In genomic region chr7:140924821-140925421, GRCh38 we compare ENCODE assay signal across 8 cellular contexts.
DNase-seq lines count a peak whose midpoint lies in the region; ATAC-seq and TF ChIP-seq lines count a peak whose summit lies in the region.

Gene BRAF, minus strand, starts transcription at chr7:140924929. Its CDS starts 226 bp downstream, at chr7:140924703.

- H3K4me1 Mint-ChIP-seq in activated naive CD4-positive, alpha-beta T cell treated with anti-CD3 and anti-CD28 coated beads, Interleukin-2, amount 50 U/mL, for 24 hours, result peaks cover 19% of the 10 kb centered on the region

- ATAC-seq in HG02571 (IDR thresholded peaks at IDR 0.05; ENCODE audit: unreplicated experiment) (peak; percentile 49), SK-N-SH treated with all-trans-retinoic acid at 6 μM for 48 hours (peak; percentile 54)

- no peaks in the 10 kb centered on the region for H3K27me3 Mint-ChIP-seq in activated naive CD4-positive, alpha-beta T cell treated with anti-CD3 and anti-CD28 coated beads, Interleukin-2, amount 50 U/mL, for 24 hours

- DNase-seq in GM04504 (ENCODE audit: low read depth) (peak; percentile 73), NCI-H1048 (lab: John Stamatoyannopoulos, UW) (peak; percentile 61), globus pallidus (ENCODE audit: low spot score) (peak; percentile 86), nucleus accumbens (lab: John Stamatoyannopoulos, UW) (peak in 55 of 56 donors; percentile 33 to 93 (median 85)), superior temporal gyrus (ENCODE audit: extremely low spot score) (peak; percentile 93)

- H3K27ac Mint-ChIP-seq in activated naive CD4-positive, alpha-beta T cell treated with anti-CD3 and anti-CD28 coated beads, Interleukin-2, amount 50 U/mL, for 24 hours, result peak within 1 kb of the TSS; percentile 100

- H3K4me3 Mint-ChIP-seq in activated naive CD4-positive, alpha-beta T cell treated with anti-CD3 and anti-CD28 coated beads, Interleukin-2, amount 50 U/mL, for 24 hours, result peak within 1 kb of the TSS; percentile 99

- no peaks in the 10 kb centered on the region for H3K36me3 Mint-ChIP-seq in activated naive CD4-positive, alpha-beta T cell treated with anti-CD3 and anti-CD28 coated beads, Interleukin-2, amount 50 U/mL, for 24 hours

- no peaks in the 10 kb centered on the region for H3K9me3 Mint-ChIP-seq in activated naive CD4-positive, alpha-beta T cell treated with anti-CD3 and anti-CD28 coated beads, Interleukin-2, amount 50 U/mL, for 24 hours

TF ChIP-seq in SK-N-SH treated with all-trans-retinoic acid at 6 μM for 48 hours, 23 proteins besides CTCF, POLR2A, EP300 and RAD21:
- TF ChIP-seq ZNF70 (CRISPR knock-in tag; IDR thresholded peaks at IDR 0.05), result peak; percentile 90
- TF ChIP-seq ESRRG (CRISPR knock-in tag; IDR thresholded peaks at IDR 0.05), result no peak
- TF ChIP-seq TSHZ2 (CRISPR knock-in tag; IDR thresholded peaks at IDR 0.05), result 0 out of 2 replicates have a peak, but pooled peaks have one; percentile 60
- TF ChIP-seq ZNF565 (CRISPR knock-in tag; conservative IDR thresholded peaks at IDR 0.05; ENCODE audit: low read depth), result peak; percentile 70; the same call in 1 of the 2 replicates
- TF ChIP-seq CREB5 (CRISPR knock-in tag; IDR thresholded peaks at IDR 0.05; ENCODE audit: low read depth), result 0 out of 2 replicates have a peak, but pooled peaks have one; percentile 52
- TF ChIP-seq PATZ1 (CRISPR knock-in tag; IDR thresholded peaks at IDR 0.05; ENCODE audit: borderline replicate concordance), result peak; percentile 62; the same call in 1 of the 2 replicates
- TF ChIP-seq ARNTL (CRISPR knock-in tag; IDR thresholded peaks at IDR 0.05; ENCODE audit: borderline replicate concordance, low read depth), result no peak

Comparison
In these comparisons a context has a peak if more than half of its experiments do, and no peak if none do; other contexts are left out.
1. Peak in every context shown above with its lines: DNase-seq and ATAC-seq.